17 cellular contexts compared by ENCODE assay signal in genomic region chr5:88841212-88841611, GRCh38. TPM values are rescaled to one million over a fixed set of nuclear protein-coding genes. Genes with fewer than 3 reads are reported as not detected.
"Had no signal": no experiment of that assay in that cellular context is flagged by ENCODE, and none has a peak within 500 bp of the region (broad histone marks: within the 10 kb centered on the region; RNA-seq: fewer than 3 reads in every experiment).

No MANE protein-coding gene starts in this region.

- H3K36me3 ChIP-seq: heart left ventricle, ovary, sigmoid colon, tibial artery, uterus had no signal

- H3K4me1 Mint-ChIP-seq: immature natural killer cell; naive thymus-derived CD4-positive, alpha-beta T cell had no signal

- H3K36me3 Mint-ChIP-seq: activated naive CD8-positive, alpha-beta T cell treated with anti-CD3 and anti-CD28 coated beads for 36 hours; immature natural killer cell; naive thymus-derived CD4-positive, alpha-beta T cell had no signal

- DNase-seq: activated CD4-positive, alpha-beta T cell treated with anti-CD3 and anti-CD28 coated beads, Interleukin-2, amount 10 ng/mL, durations not matched to agents 7 days and 5 days; activated CD4-positive, CD25-positive, alpha-beta regulatory T cell; activated CD8-positive, alpha-beta memory T cell treated with anti-CD3 and anti-CD28 coated beads for 24 hours; activated naive CD8-positive, alpha-beta T cell treated with anti-CD3 and anti-CD28 coated beads for 36 hours; anterior cingulate cortex; dermis blood vessel endothelial cell; heart left ventricle; immature natural killer cell; mammary epithelial cell; naive thymus-derived CD4-positive, alpha-beta T cell; sigmoid colon; stimulated activated CD4-positive, alpha-beta T cell treated with anti-CD3 and anti-CD28 coated beads, Interleukin-1b, Interleukin-23, amount 100 ng/mL, for 48 hours; T-helper 2 cell; tibial artery; uterus had no signal

- H3K4me3 Mint-ChIP-seq: activated CD4-positive, alpha-beta T cell treated with anti-CD3 and anti-CD28 coated beads, Interleukin-2, amount 10 ng/mL, durations not matched to agents 7 days and 5 days; activated naive CD8-positive, alpha-beta T cell treated with anti-CD3 and anti-CD28 coated beads for 36 hours; immature natural killer cell; naive thymus-derived CD4-positive, alpha-beta T cell had no signal

- H3K9me3 ChIP-seq: heart left ventricle, ovary, sigmoid colon, tibial artery, uterus had no signal

- H3K9me3 Mint-ChIP-seq: activated CD4-positive, alpha-beta T cell treated with anti-CD3 and anti-CD28 coated beads, Interleukin-2, amount 10 ng/mL, durations not matched to agents 7 days and 5 days; activated naive CD8-positive, alpha-beta T cell treated with anti-CD3 and anti-CD28 coated beads for 36 hours; immature natural killer cell had no signal

- H3K4me3 ChIP-seq: heart left ventricle, ovary, sigmoid colon, tibial artery, uterus had no signal

- H3K27me3 ChIP-seq: heart left ventricle, ovary, sigmoid colon, tibial artery, uterus had no signal

- H3K27ac ChIP-seq: epithelial cell of prostate, sigmoid colon had no signal

- ATAC-seq: heart left ventricle; naive thymus-derived CD4-positive, alpha-beta T cell had no signal

- H3K27ac Mint-ChIP-seq: activated CD4-positive, alpha-beta T cell treated with anti-CD3 and anti-CD28 coated beads, Interleukin-2, amount 10 ng/mL, durations not matched to agents 7 days and 5 days; activated naive CD8-positive, alpha-beta T cell treated with anti-CD3 and anti-CD28 coated beads for 36 hours; immature natural killer cell; naive thymus-derived CD4-positive, alpha-beta T cell had no signal

RNA-seq across cellular contexts. Expression of gene MEF2C, which starts 41.8 kb away (rescaled TPM):
- polyA plus RNA-seq: mammary epithelial cell had no signal
